ENCODE assay signal across 21 cellular contexts in genomic region chr20:17622086-17622850, GRCh38. TPM values are rescaled to one million over a fixed set of nuclear protein-coding genes. Genes with fewer than 3 reads are reported as not detected.
A peak's percentile ranks its signal among the peaks of the same experiment; 100 is the strongest.
DNase-seq lines count a peak whose midpoint lies in the region; ATAC-seq, FAIRE-seq and TF ChIP-seq lines count a peak whose summit lies in the region.
"Had no signal": no experiment of that assay in that cellular context is flagged by ENCODE, and none has a peak within 500 bp of the region (broad histone marks: within the 10 kb centered on the region; RNA-seq: fewer than 3 reads in every experiment).

No MANE protein-coding gene starts in this region.

- no peaks in the 10 kb centered on the region for H3K27me3 ChIP-seq in HepG2 (ENCODE audit: control insufficient read depth in 1 of 2, insufficient read depth in 2 of 2, low read length in 2 of 2)
- H3K27me3 ChIP-seq: suprapubic skin had no signal

- TF ChIP-seq POLR2A in NB4 (IDR thresholded peaks at IDR 0.05; ENCODE audit: extremely low read depth, insufficient read length) (no peak), HepG2 (IDR thresholded peaks at IDR 0.05; ENCODE audit: insufficient read depth in 1 of 2, low read depth in 2 of 2, low read length in 2 of 2) (no peak; a peak in 1 of 4 replicates)

- no peak for TF ChIP-seq EP300 in HepG2 (IDR thresholded peaks at IDR 0.05; ENCODE audit: low read depth in 2 of 2, low read length in 2 of 2)
- TF ChIP-seq EP300 in HepG2 (CRISPR knock-in tag; IDR thresholded peaks at IDR 0.05; ENCODE audit: borderline replicate concordance), result no peak

- peaks cover 29% of the 10 kb centered on the region; the same call in 1 of the 2 replicates for H4K20me1 ChIP-seq in HepG2 (ENCODE audit: insufficient read depth, low read length)

- no peaks in the 10 kb centered on the region for H3K79me2 ChIP-seq in HepG2 (ENCODE audit: insufficient read depth, low read length)
- H3K79me2 ChIP-seq: parathyroid adenoma had no signal

- H3K4me2 ChIP-seq in HepG2 (ENCODE audit: low read depth, low read length), result no peak overlapping the region
- H3K4me2 ChIP-seq: A549, smooth muscle cell had no signal

- intact Hi-C loops in activated CD4-positive, alpha-beta T cell treated with anti-CD3 and anti-CD28 coated beads for 36 hours (cut with DNase I, micrococcal nuclease), result no loop called here
- intact Hi-C loops in activated CD4-positive, alpha-beta T cell treated with anti-CD3 and anti-CD28 coated beads, Interleukin-2, amount 10 ng/mL, durations not matched to agents 24 days and 14 days (cut with micrococcal nuclease), result no loop called here
- intact Hi-C loops in HepG2 (cut with micrococcal nuclease; ENCODE audit: unreplicated experiment), result no loop called here

- in situ Hi-C loops in HepG2 (cut with HindIII; ENCODE audit: extremely low pct_ligation_motif_present, low pct_unique_long_range_greater_than_20kb), result no loop called here

- POLR2A ChIA-PET in activated CD4-positive, alpha-beta T cell treated with anti-CD3 and anti-CD28 coated beads for 36 hours (lab: Charles Lee), result no interaction called here
- POLR2A ChIA-PET in HepG2 (lab: Yijun Ruan, JAX), result interaction anchor here (1.0 kb wide), 1 partner anchor 8 kb away, joined by 3 read pairs; no protein-coding TSS in a partner anchor

- H3K36me3 Mint-ChIP-seq in activated CD4-positive, alpha-beta T cell treated with anti-CD3 and anti-CD28 coated beads for 36 hours (ENCODE audit: low read depth), result peaks cover 6% of the 10 kb centered on the region
- peaks cover 21% of the 10 kb centered on the region for H3K36me3 Mint-ChIP-seq in activated CD4-positive, alpha-beta T cell treated with anti-CD3 and anti-CD28 coated beads, Interleukin-2, amount 10 ng/mL, durations not matched to agents 24 days and 14 days (ENCODE audit: low read depth)
- peaks cover 20% of the 10 kb centered on the region for H3K36me3 Mint-ChIP-seq in stimulated activated effector memory CD8-positive, alpha-beta T cell treated with anti-CD3 and anti-CD28 coated beads, Interleukin-12 subunit alpha, Interleukin-12 subunit beta, amount 100 ng/mL, for 72 hours
- H3K36me3 Mint-ChIP-seq: activated naive CD8-positive, alpha-beta T cell treated with anti-CD3 and anti-CD28 coated beads for 36 hours had no signal

- TF ChIP-seq CTCF in NB4 (IDR thresholded peaks at IDR 0.05; ENCODE audit: low read depth, low read length) (no peak), HepG2 (CRISPR knock-in tag; IDR thresholded peaks at IDR 0.05) (no peak)

- H3K4me3 ChIP-seq in NB4 (ENCODE audit: low read depth, low read length) (no peak overlapping the region), HepG2 (replicated peaks in 1 of 3; ENCODE audit: insufficient read depth in 1 of 3, low read depth in 2 of 3, low read length in 3 of 3) (no peak overlapping the region)
- H3K4me3 ChIP-seq: A549, smooth muscle cell, suprapubic skin had no signal

- no peak overlapping the region for H3K27ac ChIP-seq in HepG2 (ENCODE audit: extremely low read length, insufficient read depth, low read length)
- H3K27ac ChIP-seq: A549, parathyroid adenoma, suprapubic skin had no signal

- H2AFZ ChIP-seq in HepG2 (ENCODE audit: low read length), result no peak overlapping the region
- H2AFZ ChIP-seq: parathyroid adenoma had no signal

- no peak for FAIRE-seq in HepG2 (lab: Jason Lieb, UNC)
- FAIRE-seq: A549, H54 had no signal

- BruUV-seq in HepG2 (replicated peaks; lab: Mats Ljungman, UMichigan), result no TSS peak

- no peak overlapping the region for H3K4me3 Mint-ChIP-seq in activated CD4-positive, alpha-beta T cell treated with anti-CD3 and anti-CD28 coated beads for 36 hours
- H3K4me3 Mint-ChIP-seq in activated CD4-positive, alpha-beta T cell treated with anti-CD3 and anti-CD28 coated beads, Interleukin-2, amount 10 ng/mL, durations not matched to agents 24 days and 14 days, result no peak overlapping the region
- H3K4me3 Mint-ChIP-seq in stimulated activated effector memory CD8-positive, alpha-beta T cell treated with anti-CD3 and anti-CD28 coated beads, Interleukin-12 subunit alpha, Interleukin-12 subunit beta, amount 100 ng/mL, for 72 hours, result no peak overlapping the region
- H3K4me3 Mint-ChIP-seq: activated naive CD8-positive, alpha-beta T cell treated with anti-CD3 and anti-CD28 coated beads for 36 hours; CD4-positive, alpha-beta memory T cell had no signal

- TF ChIP-seq RAD21 in HepG2 (CRISPR knock-in tag; IDR thresholded peaks at IDR 0.05), result no peak

- H3K9me3 ChIP-seq in HepG2 (ENCODE audit: low read length), result no peaks in the 10 kb centered on the region
- H3K9me3 ChIP-seq: A549, suprapubic skin had no signal

- no peak overlapping the region for H3K27ac Mint-ChIP-seq in activated CD4-positive, alpha-beta T cell treated with anti-CD3 and anti-CD28 coated beads for 36 hours
- H3K27ac Mint-ChIP-seq in activated CD4-positive, alpha-beta T cell treated with anti-CD3 and anti-CD28 coated beads, Interleukin-2, amount 10 ng/mL, durations not matched to agents 24 days and 14 days, result no peak overlapping the region
- H3K27ac Mint-ChIP-seq in stimulated activated effector memory CD8-positive, alpha-beta T cell treated with anti-CD3 and anti-CD28 coated beads, Interleukin-12 subunit alpha, Interleukin-12 subunit beta, amount 100 ng/mL, for 72 hours, result peak overlapping the region; percentile 71
- H3K27ac Mint-ChIP-seq: activated naive CD8-positive, alpha-beta T cell treated with anti-CD3 and anti-CD28 coated beads for 36 hours had no signal

- no peak for ATAC-seq in activated CD4-positive, alpha-beta T cell treated with anti-CD3 and anti-CD28 coated beads for 36 hours
- ATAC-seq in HepG2 (no peak), GM18868 (IDR thresholded peaks at IDR 0.05; ENCODE audit: unreplicated experiment) (no peak), GM19328 (IDR thresholded peaks at IDR 0.05; ENCODE audit: unreplicated experiment) (no peak)
- ATAC-seq in stimulated activated effector memory CD8-positive, alpha-beta T cell treated with anti-CD3 and anti-CD28 coated beads, Interleukin-12 subunit alpha, Interleukin-12 subunit beta, amount 100 ng/mL, for 72 hours, result no peak
- ATAC-seq: A549 had no signal

- no peaks in the 10 kb centered on the region for H3K4me1 Mint-ChIP-seq in activated CD4-positive, alpha-beta T cell treated with anti-CD3 and anti-CD28 coated beads for 36 hours
- H3K4me1 Mint-ChIP-seq in activated CD4-positive, alpha-beta T cell treated with anti-CD3 and anti-CD28 coated beads, Interleukin-2, amount 10 ng/mL, durations not matched to agents 24 days and 14 days, result no peaks in the 10 kb centered on the region
- no peaks in the 10 kb centered on the region for H3K4me1 Mint-ChIP-seq in stimulated activated effector memory CD8-positive, alpha-beta T cell treated with anti-CD3 and anti-CD28 coated beads, Interleukin-12 subunit alpha, Interleukin-12 subunit beta, amount 100 ng/mL, for 72 hours
- H3K4me1 Mint-ChIP-seq: activated naive CD8-positive, alpha-beta T cell treated with anti-CD3 and anti-CD28 coated beads for 36 hours; CD4-positive, alpha-beta memory T cell had no signal

- CTCF ChIA-PET in activated CD4-positive, alpha-beta T cell treated with anti-CD3 and anti-CD28 coated beads for 36 hours (lab: Charles Lee), result interaction anchor here (1.2 kb wide), 1 partner anchor 11 kb away, joined by 4 read pairs; no protein-coding TSS in a partner anchor
- CTCF ChIA-PET in HepG2 (lab: Yijun Ruan, JAX; ENCODE audit: low intra/inter-chr PET ratio, low total read pairs), result no interaction called here

- H3K4me1 ChIP-seq in HepG2 (ENCODE audit: insufficient read depth, low read length), result no peaks in the 10 kb centered on the region
- H3K4me1 ChIP-seq: A549, parathyroid adenoma had no signal

- peak; percentile 0 for DNase-seq in activated CD4-positive, alpha-beta T cell treated with anti-CD3 and anti-CD28 coated beads for 36 hours
- no peak for DNase-seq in activated CD4-positive, alpha-beta T cell treated with anti-CD3 and anti-CD28 coated beads, Interleukin-2, amount 10 ng/mL, durations not matched to agents 24 days and 14 days
- DNase-seq in NB4 (ENCODE audit: low read depth) (peak; percentile 55), HepG2 (ENCODE audit: low spot score) (no peak), C1 segment of cervical spinal cord (lab: John Stamatoyannopoulos, UW) (no peak)
- no peak for DNase-seq in stimulated activated effector memory CD8-positive, alpha-beta T cell treated with anti-CD3 and anti-CD28 coated beads, Interleukin-12 subunit alpha, Interleukin-12 subunit beta, amount 100 ng/mL, for 72 hours (ENCODE audit: low spot score in 2 of 2)
- DNase-seq: activated CD4-positive, alpha-beta T cell treated with anti-CD3 and anti-CD28 coated beads, Interleukin-2, amount 50 U/mL, for 1 hour; activated naive CD8-positive, alpha-beta T cell treated with anti-CD3 and anti-CD28 coated beads for 36 hours; activated T-cell treated with anti-CD3 and anti-CD28 coated beads for 4 hours; CD4-positive, alpha-beta memory T cell; IMR-90; NCI-H1694; NCI-H774; stimulated activated CD4-positive, alpha-beta T cell treated with anti-CD3 and anti-CD28 coated beads, Interleukin-4, amount 100 ng/mL, for 4 hours had no signal

- 98% methylated on average over 11 of the region's 11 CpGs for WGBS in HepG2 (ENCODE audit: low lambda C conversion rate)

- no peak overlapping the region for H3K9ac ChIP-seq in HepG2 (ENCODE audit: insufficient read depth, low read depth, low read length)
- H3K9ac ChIP-seq: parathyroid adenoma had no signal

- no peaks in the 10 kb centered on the region for H3K9me3 Mint-ChIP-seq in activated CD4-positive, alpha-beta T cell treated with anti-CD3 and anti-CD28 coated beads for 36 hours (ENCODE audit: low read depth)
- H3K9me3 Mint-ChIP-seq in activated CD4-positive, alpha-beta T cell treated with anti-CD3 and anti-CD28 coated beads, Interleukin-2, amount 10 ng/mL, durations not matched to agents 24 days and 14 days, result no peaks in the 10 kb centered on the region
- no peaks in the 10 kb centered on the region for H3K9me3 Mint-ChIP-seq in stimulated activated effector memory CD8-positive, alpha-beta T cell treated with anti-CD3 and anti-CD28 coated beads, Interleukin-12 subunit alpha, Interleukin-12 subunit beta, amount 100 ng/mL, for 72 hours
- H3K9me3 Mint-ChIP-seq: activated naive CD8-positive, alpha-beta T cell treated with anti-CD3 and anti-CD28 coated beads for 36 hours; CD4-positive, alpha-beta memory T cell had no signal

- H3K27me3 Mint-ChIP-seq in activated CD4-positive, alpha-beta T cell treated with anti-CD3 and anti-CD28 coated beads for 36 hours, result no peaks in the 10 kb centered on the region
- no peaks in the 10 kb centered on the region for H3K27me3 Mint-ChIP-seq in activated CD4-positive, alpha-beta T cell treated with anti-CD3 and anti-CD28 coated beads, Interleukin-2, amount 10 ng/mL, durations not matched to agents 24 days and 14 days
- H3K27me3 Mint-ChIP-seq: activated naive CD8-positive, alpha-beta T cell treated with anti-CD3 and anti-CD28 coated beads for 36 hours; CD4-positive, alpha-beta memory T cell had no signal

- peaks cover 98% of the 10 kb centered on the region in 2 experiments for H3K36me3 ChIP-seq in HepG2 (replicated peaks in 1 of 2; ENCODE audit: control insufficient read depth in 1 of 2, insufficient read depth in 2 of 2, low read length in 2 of 2)

RNA-seq across cellular contexts. Expression of gene DSTN, which starts 52.4 kb away (rescaled TPM):
- total RNA-seq in activated CD4-positive, alpha-beta T cell treated with anti-CD3 and anti-CD28 coated beads for 36 hours, result 10 to 100 TPM; 66.2 to 68.4 TPM
- 58.6 and 65.6 TPM in 2 replicates for total RNA-seq in activated CD4-positive, alpha-beta T cell treated with anti-CD3 and anti-CD28 coated beads, Interleukin-2, amount 10 ng/mL, durations not matched to agents 24 days and 14 days
- 106 and 164 TPM in 2 replicates for total RNA-seq in HepG2 (2016; rRNA removed; fragmentation: Illumina TruSeq; extraction: Trizol)
- 28.2 and 36.3 TPM in 2 replicates for total RNA-seq in HepG2 (2016; cell fraction: cytosol; rRNA removed; fragmentation: Illumina TruSeq; extraction: Trizol; ENCODE audit: low read depth)
- total RNA-seq in HepG2 (2016; cell fraction: insoluble cytoplasmic fraction; rRNA removed; fragmentation: Illumina TruSeq; extraction: Trizol), result 120 and 172 TPM in 2 replicates
- 94.4 and 96.0 TPM in 2 replicates for total RNA-seq in HepG2 (2016; cell fraction: membrane; rRNA removed; fragmentation: Illumina TruSeq; extraction: Trizol)
- total RNA-seq in HepG2 (2016; cell fraction: nucleus; rRNA removed; fragmentation: Illumina TruSeq; extraction: Trizol), result 46.1 and 50.0 TPM in 2 replicates
- 21.8 and 27.6 TPM in 2 replicates for polyA plus RNA-seq in HepG2 (2011; rRNA removed)
- 11.0 and 20.0 TPM in 2 replicates for polyA plus RNA-seq in HepG2 (2011; cell fraction: cytosol; rRNA removed)
- 8.1 and 11.6 TPM in 2 replicates for polyA plus RNA-seq in HepG2 (2011; cell fraction: nucleus; rRNA removed)
- polyA plus RNA-seq in HepG2 (2012), result 74.6 and 95.1 TPM in 2 replicates
- 77.0 and 95.4 TPM in 2 replicates for polyA plus RNA-seq in HepG2 (2016; cell fraction: cytosol; fragmentation: Illumina TruSeq; extraction: Trizol; ENCODE audit: low read depth)
- 263 and 281 TPM in 2 replicates for polyA plus RNA-seq in HepG2 (2016; cell fraction: insoluble cytoplasmic fraction; fragmentation: Illumina TruSeq; extraction: Trizol; ENCODE audit: low read depth)
- 120 and 139 TPM in 2 replicates for polyA plus RNA-seq in HepG2 (2016; cell fraction: membrane; fragmentation: Illumina TruSeq; extraction: Trizol; ENCODE audit: low read depth)
- polyA plus RNA-seq in HepG2 (2016; cell fraction: nucleus; fragmentation: Illumina TruSeq; extraction: Trizol; ENCODE audit: insufficient read depth, low read depth), result 108 and 109 TPM in 2 replicates
- 1.3 and 4.9 TPM in 2 replicates for polyA minus RNA-seq in HepG2 (2011; rRNA and poly(A)+ RNA removed; ENCODE audit: low replicate concordance)
- 15.3 and 15.9 TPM in 2 replicates for polyA minus RNA-seq in HepG2 (2011; cell fraction: cytosol; rRNA and poly(A)+ RNA removed)
- polyA minus RNA-seq in HepG2 (2011; cell fraction: nucleus; rRNA and poly(A)+ RNA removed), result 5.8 and 7.6 TPM in 2 replicates

RNA-seq across cellular contexts. Expression of gene RRBP1, which starts 59.8 kb away (rescaled TPM):
- 10 to 100 TPM; 21.1 to 24.9 TPM for total RNA-seq in activated CD4-positive, alpha-beta T cell treated with anti-CD3 and anti-CD28 coated beads for 36 hours
- 47.5 and 49.9 TPM in 2 replicates for total RNA-seq in activated CD4-positive, alpha-beta T cell treated with anti-CD3 and anti-CD28 coated beads, Interleukin-2, amount 10 ng/mL, durations not matched to agents 24 days and 14 days
- 97.1 and 222 TPM in 2 replicates for total RNA-seq in HepG2 (2016; rRNA removed; fragmentation: Illumina TruSeq; extraction: Trizol)
- 35.1 and 38.1 TPM in 2 replicates for total RNA-seq in HepG2 (2016; cell fraction: cytosol; rRNA removed; fragmentation: Illumina TruSeq; extraction: Trizol; ENCODE audit: low read depth)
- total RNA-seq in HepG2 (2016; cell fraction: insoluble cytoplasmic fraction; rRNA removed; fragmentation: Illumina TruSeq; extraction: Trizol), result 75.4 and 223 TPM in 2 replicates
- total RNA-seq in HepG2 (2016; cell fraction: membrane; rRNA removed; fragmentation: Illumina TruSeq; extraction: Trizol), result 33.7 and 37.4 TPM in 2 replicates
- 254 and 316 TPM in 2 replicates for total RNA-seq in HepG2 (2016; cell fraction: nucleus; rRNA removed; fragmentation: Illumina TruSeq; extraction: Trizol)
- polyA plus RNA-seq in HepG2 (2011; rRNA removed), result 150 and 195 TPM in 2 replicates
- 97.1 and 99.8 TPM in 2 replicates for polyA plus RNA-seq in HepG2 (2011; cell fraction: cytosol; rRNA removed)
- 402 and 429 TPM in 2 replicates for polyA plus RNA-seq in HepG2 (2011; cell fraction: nucleus; rRNA removed)
- polyA plus RNA-seq in HepG2 (2012), result 190 and 218 TPM in 2 replicates
- polyA plus RNA-seq in HepG2 (2016; cell fraction: cytosol; fragmentation: Illumina TruSeq; extraction: Trizol; ENCODE audit: low read depth), result 14.1 and 14.3 TPM in 2 replicates
- polyA plus RNA-seq in HepG2 (2016; cell fraction: insoluble cytoplasmic fraction; fragmentation: Illumina TruSeq; extraction: Trizol; ENCODE audit: low read depth), result 67.5 and 88.2 TPM in 2 replicates
- polyA plus RNA-seq in HepG2 (2016; cell fraction: membrane; fragmentation: Illumina TruSeq; extraction: Trizol; ENCODE audit: low read depth), result 15.3 and 18.4 TPM in 2 replicates
- 548 and 573 TPM in 2 replicates for polyA plus RNA-seq in HepG2 (2016; cell fraction: nucleus; fragmentation: Illumina TruSeq; extraction: Trizol; ENCODE audit: insufficient read depth, low read depth)
- polyA minus RNA-seq in HepG2 (2011; rRNA and poly(A)+ RNA removed; ENCODE audit: low replicate concordance), result 18.3 and 157 TPM in 2 replicates
- 155 and 192 TPM in 2 replicates for polyA minus RNA-seq in HepG2 (2011; cell fraction: cytosol; rRNA and poly(A)+ RNA removed)
- 198 and 205 TPM in 2 replicates for polyA minus RNA-seq in HepG2 (2011; cell fraction: nucleus; rRNA and poly(A)+ RNA removed)

Comparison
In these comparisons a context has a peak if more than half of its experiments do, and no peak if none do; other contexts are left out.
1. DNase-seq: peak in activated CD4-positive, alpha-beta T cell treated with anti-CD3 and anti-CD28 coated beads for 36 hours (single experiment) and NB4 (single experiment); none in activated CD4-positive, alpha-beta T cell treated with anti-CD3 and anti-CD28 coated beads, Interleukin-2, amount 10 ng/mL, durations not matched to agents 24 days and 14 days (single experiment), HepG2 (single experiment), stimulated activated effector memory CD8-positive, alpha-beta T cell treated with anti-CD3 and anti-CD28 coated beads, Interleukin-12 subunit alpha, Interleukin-12 subunit beta, amount 100 ng/mL, for 72 hours (0 of 2) and C1 segment of cervical spinal cord (0 of 14).